In the genomic region with DNA sequence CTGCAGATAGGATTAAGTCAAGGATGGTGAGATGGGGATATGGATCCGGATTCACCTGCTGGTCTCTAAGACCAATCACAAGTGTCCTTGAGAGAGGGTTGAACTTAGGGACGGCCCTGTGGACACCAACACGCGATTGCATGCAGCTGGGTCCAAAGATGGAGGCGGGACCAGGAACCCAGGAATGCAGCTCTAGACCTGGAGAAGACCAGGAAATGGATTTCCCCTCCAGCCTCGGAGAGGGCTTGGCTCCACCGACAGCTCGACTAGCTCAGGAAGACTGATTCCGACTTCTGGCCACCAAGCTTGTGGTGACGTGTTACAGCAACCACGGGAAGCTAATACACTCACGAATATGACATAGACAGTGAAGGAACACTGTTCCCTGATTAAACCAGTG, we compare ENCODE assay signal across 34 cellular contexts. TPM values are rescaled to one million over a fixed set of nuclear protein-coding genes. Genes with fewer than 3 reads are reported as not detected.
"Had no signal": no experiment of that assay in that cellular context is flagged by ENCODE, and none has a peak within 500 bp of the region (broad histone marks: within the 10 kb centered on the region; RNA-seq: fewer than 3 reads in every experiment).

No MANE protein-coding gene starts in this region.

- H3K27me3 Mint-ChIP-seq: central memory CD8-positive, alpha-beta T cell had no signal

- ATAC-seq: activated CD4-positive, alpha-beta T cell treated with anti-CD3 and anti-CD28 coated beads for 36 hours; activated CD4-positive, CD25-positive, alpha-beta regulatory T cell treated with anti-CD3 and anti-CD28 coated beads, Interleukin-2, amount 50 U/mL, for 24 hours; activated CD8-positive, alpha-beta memory T cell treated with anti-CD3 and anti-CD28 coated beads, Interleukin-2, amount 10 ng/mL, durations not matched to agents 7 days and 5 days; activated CD8-positive, alpha-beta T cell treated with anti-CD3 and anti-CD28 coated beads, Interleukin-2, amount 10 ng/mL, durations not matched to agents 7 days and 5 days; activated naive CD4-positive, alpha-beta T cell treated with anti-CD3 and anti-CD28 coated beads, Interleukin-2, amount 50 U/mL, for 72 hours; body of pancreas had no signal

- H3K4me3 Mint-ChIP-seq: activated CD4-positive, alpha-beta memory T cell treated with anti-CD3 and anti-CD28 coated beads, Interleukin-2, amount 10 ng/mL, durations not matched to agents 7 days and 5 days; activated CD4-positive, alpha-beta T cell treated with anti-CD3 and anti-CD28 coated beads for 36 hours; activated CD4-positive, alpha-beta T cell treated with anti-CD3 and anti-CD28 coated beads, Interleukin-2, amount 10 ng/mL, durations not matched to agents 7 days and 5 days; activated CD8-positive, alpha-beta memory T cell treated with anti-CD3 and anti-CD28 coated beads, Interleukin-2, amount 10 ng/mL, durations not matched to agents 7 days and 5 days; activated CD8-positive, alpha-beta T cell treated with anti-CD3 and anti-CD28 coated beads, Interleukin-2, amount 10 ng/mL, durations not matched to agents 7 days and 5 days; activated naive CD8-positive, alpha-beta T cell treated with anti-CD3 and anti-CD28 coated beads for 36 hours; activated T-cell treated with anti-CD3 and anti-CD28 coated beads, Interleukin-2, amount 50 U/mL, for 24 hours; central memory CD8-positive, alpha-beta T cell; T-helper 1 cell treated with Interleukin-12 subunit alpha and Interleukin-12 subunit beta and Interleukin-4 antibody, amounts not matched to agents 30 μg/mL and 1 μg/mL, for 36 hours; T-helper 2 cell treated with Interferon-gamma antibody and Interleukin-4, amounts not matched to agents 5 μg/mL and 100 μg/mL, for 36 hours had no signal

- DNase-seq: activated CD4-positive, alpha-beta memory T cell treated with anti-CD3 and anti-CD28 coated beads, Interleukin-2, amount 10 ng/mL, durations not matched to agents 7 days and 5 days; activated CD4-positive, alpha-beta T cell treated with anti-CD3 and anti-CD28 coated beads for 1 hour; activated CD4-positive, alpha-beta T cell treated with anti-CD3 and anti-CD28 coated beads for 36 hours; activated CD4-positive, alpha-beta T cell treated with anti-CD3 and anti-CD28 coated beads for 48 hours; activated CD4-positive, alpha-beta T cell treated with anti-CD3 and anti-CD28 coated beads, Interleukin-2, amount 10 ng/mL, durations not matched to agents 7 days and 5 days; activated CD4-positive, alpha-beta T cell treated with anti-CD3 and anti-CD28 coated beads, Interleukin-2, amount 50 U/mL, for 48 hours; activated CD4-positive, CD25-positive, alpha-beta regulatory T cell; activated CD8-positive, alpha-beta memory T cell treated with anti-CD3 and anti-CD28 coated beads for 24 hours; activated CD8-positive, alpha-beta memory T cell treated with anti-CD3 and anti-CD28 coated beads, Interleukin-2, amount 10 ng/mL, durations not matched to agents 7 days and 5 days; activated CD8-positive, alpha-beta memory T cell treated with anti-CD3 and anti-CD28 coated beads, Interleukin-2, amount 50 U/mL, for 48 hours; activated CD8-positive, alpha-beta T cell treated with anti-CD3 and anti-CD28 coated beads, Interleukin-2, amount 10 ng/mL, durations not matched to agents 7 days and 5 days; activated effector memory CD4-positive, alpha-beta T cell treated with Interleukin-2 at 50 U/mL for 16 hours; activated gamma-delta T cell; activated naive CD4-positive, alpha-beta T cell treated with anti-CD3 and anti-CD28 coated beads, Interleukin-2, amount 50 U/mL, for 16 hours; activated naive CD4-positive, alpha-beta T cell treated with Interleukin-2 at 50 U/mL for 16 hours; activated naive CD8-positive, alpha-beta T cell treated with anti-CD3 and anti-CD28 coated beads for 36 hours; activated T-cell treated with anti-CD3 and anti-CD28 coated beads, Interleukin-2, amount 50 U/mL, for 24 hours; activated T-cell treated with anti-CD3 and anti-CD28 coated beads, Interleukin-2, amount 50 U/mL, for 48 hours; adrenal gland; amniotic stem cell; aorta; body of pancreas; brain microvascular endothelial cell; caudate nucleus; cerebellar nuclear complex; T-helper 1 cell; T-helper 2 cell; T-helper 9 cell had no signal

- H3K27ac Mint-ChIP-seq: activated CD4-positive, alpha-beta memory T cell treated with anti-CD3 and anti-CD28 coated beads, Interleukin-2, amount 10 ng/mL, durations not matched to agents 7 days and 5 days; activated CD4-positive, alpha-beta T cell treated with anti-CD3 and anti-CD28 coated beads for 36 hours; activated CD4-positive, alpha-beta T cell treated with anti-CD3 and anti-CD28 coated beads, Interleukin-2, amount 10 ng/mL, durations not matched to agents 7 days and 5 days; activated CD8-positive, alpha-beta memory T cell treated with anti-CD3 and anti-CD28 coated beads, Interleukin-2, amount 10 ng/mL, durations not matched to agents 7 days and 5 days; activated CD8-positive, alpha-beta T cell treated with anti-CD3 and anti-CD28 coated beads, Interleukin-2, amount 10 ng/mL, durations not matched to agents 7 days and 5 days; activated naive CD4-positive, alpha-beta T cell treated with anti-CD3 and anti-CD28 coated beads, Interleukin-2, amount 50 U/mL, for 72 hours; activated naive CD8-positive, alpha-beta T cell treated with anti-CD3 and anti-CD28 coated beads for 36 hours; activated T-cell treated with anti-CD3 and anti-CD28 coated beads, Interleukin-2, amount 50 U/mL, for 24 hours; activated T-helper 2 cell treated with anti-CD3 and anti-CD28 coated beads, Interferon-gamma antibody, Interleukin-2, Interleukin-4, amounts not matched to agents 10 μg/mL and 5 μg/mL and 100 μg/mL, durations not matched to agents 14 hours and 24 hours and 36 hours; T-helper 1 cell treated with Interleukin-12 subunit alpha and Interleukin-12 subunit beta and Interleukin-4 antibody, amounts not matched to agents 30 μg/mL and 1 μg/mL, for 36 hours; T-helper 2 cell treated with Interferon-gamma antibody and Interleukin-4, amounts not matched to agents 5 μg/mL and 100 μg/mL, for 36 hours had no signal

- H3K36me3 Mint-ChIP-seq: activated CD8-positive, alpha-beta memory T cell treated with anti-CD3 and anti-CD28 coated beads, Interleukin-2, amount 10 ng/mL, durations not matched to agents 7 days and 5 days; activated naive CD4-positive, alpha-beta T cell treated with anti-CD3 and anti-CD28 coated beads, Interleukin-2, amount 50 U/mL, for 72 hours; activated naive CD8-positive, alpha-beta T cell treated with anti-CD3 and anti-CD28 coated beads for 36 hours had no signal

- H3K9me3 Mint-ChIP-seq: activated CD4-positive, alpha-beta memory T cell treated with anti-CD3 and anti-CD28 coated beads, Interleukin-2, amount 10 ng/mL, durations not matched to agents 7 days and 5 days; activated CD4-positive, alpha-beta T cell treated with anti-CD3 and anti-CD28 coated beads, Interleukin-2, amount 10 ng/mL, durations not matched to agents 7 days and 5 days; activated naive CD4-positive, alpha-beta T cell treated with anti-CD3 and anti-CD28 coated beads, Interleukin-2, amount 50 U/mL, for 72 hours; activated naive CD8-positive, alpha-beta T cell treated with anti-CD3 and anti-CD28 coated beads for 36 hours; activated T-cell treated with anti-CD3 and anti-CD28 coated beads, Interleukin-2, amount 50 U/mL, for 24 hours; activated T-helper 2 cell treated with anti-CD3 and anti-CD28 coated beads, Interferon-gamma antibody, Interleukin-2, Interleukin-4, amounts not matched to agents 10 μg/mL and 5 μg/mL and 100 μg/mL, durations not matched to agents 14 hours and 24 hours and 36 hours; central memory CD8-positive, alpha-beta T cell; T-helper 1 cell treated with Interleukin-12 subunit alpha and Interleukin-12 subunit beta and Interleukin-4 antibody, amounts not matched to agents 30 μg/mL and 1 μg/mL, for 36 hours; T-helper 2 cell treated with Interferon-gamma antibody and Interleukin-4, amounts not matched to agents 5 μg/mL and 100 μg/mL, for 36 hours had no signal

- H3K4me1 Mint-ChIP-seq: activated CD4-positive, alpha-beta memory T cell treated with anti-CD3 and anti-CD28 coated beads, Interleukin-2, amount 10 ng/mL, durations not matched to agents 7 days and 5 days; activated CD4-positive, alpha-beta T cell treated with anti-CD3 and anti-CD28 coated beads for 36 hours; activated CD4-positive, alpha-beta T cell treated with anti-CD3 and anti-CD28 coated beads, Interleukin-2, amount 10 ng/mL, durations not matched to agents 7 days and 5 days; central memory CD8-positive, alpha-beta T cell had no signal

RNA-seq across cellular contexts. Expression of a gene that starts 4.7 kb away (rescaled TPM):
- total RNA-seq: activated naive CD8-positive, alpha-beta T cell treated with anti-CD3 and anti-CD28 coated beads for 36 hours had no signal
